21 cellular contexts compared by ENCODE assay signal in genomic region chr3:42686832-42687650, GRCh38. TPM values are rescaled to one million over a fixed set of nuclear protein-coding genes. Genes with fewer than 3 reads are reported as not detected.
DNase-seq lines count a peak whose midpoint lies in the region; ATAC-seq and TF ChIP-seq lines count a peak whose summit lies in the region.
"Had no signal": no experiment of that assay in that cellular context is flagged by ENCODE, and none has a peak within 500 bp of the region (broad histone marks: within the 10 kb centered on the region; RNA-seq: fewer than 3 reads in every experiment).

No MANE protein-coding gene starts in this region.

- POLR2A ChIA-PET in activated naive CD8-positive, alpha-beta T cell treated with anti-CD3 and anti-CD28 coated beads, Interleukin-2, amount 10 ng/mL, durations not matched to agents 7 days and 5 days (lab: Charles Lee) = no interaction called here
- POLR2A ChIA-PET in RWPE1 (lab: Yijun Ruan, JAX; ENCODE audit: low non-redundant PET) = no interaction called here

- H3K9me3 Mint-ChIP-seq in activated naive CD8-positive, alpha-beta T cell treated with anti-CD3 and anti-CD28 coated beads, Interleukin-2, amount 10 ng/mL, durations not matched to agents 7 days and 5 days = no peaks in the 10 kb centered on the region
- no peaks in the 10 kb centered on the region for H3K9me3 Mint-ChIP-seq in activated naive CD8-positive, alpha-beta T cell treated with anti-CD3 and anti-CD28 coated beads for 36 hours
- H3K9me3 Mint-ChIP-seq: CD8-positive, alpha-beta memory T cell had no signal

- peak overlapping the region; percentile 78 to 96 (median 87) for H3K9ac ChIP-seq in skeletal muscle tissue (ENCODE audit: low read depth in 1 of 3, low read length in 3 of 3)
- H3K9ac ChIP-seq: BLaER1 treated with 17β-estradiol and CSF1 and Interleukin-3, amounts not matched to agents 10 nM and 100 nM; GM23248 had no signal

- H3K4me3 ChIP-seq in RWPE2 (ENCODE audit: severe bottlenecking) (no peak overlapping the region), skeletal muscle tissue (ENCODE audit: low read length in 3 of 3) (peak overlapping the region; percentile 71 to 97 (median 77))
- H3K4me3 ChIP-seq: BLaER1 treated with 17β-estradiol and CSF1 and Interleukin-3, amounts not matched to agents 10 nM and 100 nM; GM12878; GM23248 had no signal

- H3K4me3 Mint-ChIP-seq in activated naive CD8-positive, alpha-beta T cell treated with anti-CD3 and anti-CD28 coated beads, Interleukin-2, amount 10 ng/mL, durations not matched to agents 7 days and 5 days = no peak overlapping the region
- H3K4me3 Mint-ChIP-seq in activated naive CD8-positive, alpha-beta T cell treated with anti-CD3 and anti-CD28 coated beads for 36 hours = no peak overlapping the region
- H3K4me3 Mint-ChIP-seq: CD8-positive, alpha-beta memory T cell had no signal

- H3K36me3 ChIP-seq in RWPE2 (ENCODE audit: low read depth) = no peaks in the 10 kb centered on the region
- H3K36me3 ChIP-seq in skeletal muscle tissue (ENCODE audit: control insufficient read depth in 3 of 3, insufficient read depth in 3 of 3, low read length in 3 of 3) = peaks cover 7 to 54% (median 28%) of the 10 kb centered on the region in 3 donors
- H3K36me3 ChIP-seq: BLaER1 treated with 17β-estradiol and CSF1 and Interleukin-3, amounts not matched to agents 10 nM and 100 nM had no signal

- H3K27ac ChIP-seq in RWPE2 (ENCODE audit: poor library complexity, severe bottlenecking) (no peak overlapping the region), skeletal muscle tissue (ENCODE audit: low read depth, low read length) (peak overlapping the region; percentile 95), RWPE1 (no peak overlapping the region)
- H3K27ac ChIP-seq: BLaER1 treated with 17β-estradiol and CSF1 and Interleukin-3, amounts not matched to agents 10 nM and 100 nM; GM23248 had no signal

- no peak for ATAC-seq in activated naive CD8-positive, alpha-beta T cell treated with anti-CD3 and anti-CD28 coated beads, Interleukin-2, amount 10 ng/mL, durations not matched to agents 7 days and 5 days (ENCODE audit: low read depth)
- ATAC-seq in RWPE2 (ENCODE audit: low read depth) = no peak
- ATAC-seq: GM12878, Panc1 had no signal

- H3K27ac Mint-ChIP-seq in activated naive CD8-positive, alpha-beta T cell treated with anti-CD3 and anti-CD28 coated beads, Interleukin-2, amount 10 ng/mL, durations not matched to agents 7 days and 5 days = no peak overlapping the region
- H3K27ac Mint-ChIP-seq in activated naive CD8-positive, alpha-beta T cell treated with anti-CD3 and anti-CD28 coated beads for 36 hours = no peak overlapping the region
- H3K27ac Mint-ChIP-seq: CD8-positive, alpha-beta memory T cell had no signal

- no peak for TF ChIP-seq CTCF in RWPE2 (IDR thresholded peaks at IDR 0.05; ENCODE audit: poor library complexity, severe bottlenecking)
- TF ChIP-seq CTCF in RWPE1 (conservative IDR thresholded peaks at IDR 0.05; ENCODE audit: low read depth) = no peak

- peaks cover 26% of the 10 kb centered on the region for H3K27me3 Mint-ChIP-seq in activated naive CD8-positive, alpha-beta T cell treated with anti-CD3 and anti-CD28 coated beads, Interleukin-2, amount 10 ng/mL, durations not matched to agents 7 days and 5 days
- H3K27me3 Mint-ChIP-seq in activated naive CD8-positive, alpha-beta T cell treated with anti-CD3 and anti-CD28 coated beads for 36 hours = peaks cover 23% of the 10 kb centered on the region

- H3K4me1 ChIP-seq in RWPE2 (ENCODE audit: insufficient read depth, poor library complexity, severe bottlenecking) (peaks cover 4% of the 10 kb centered on the region), skeletal muscle tissue (ENCODE audit: control insufficient read depth in 3 of 3, insufficient read depth in 3 of 3, low read length in 3 of 3) (peaks cover 50 to 82% (median 59%) of the 10 kb centered on the region in 3 donors)

- H3K4me1 Mint-ChIP-seq in activated naive CD8-positive, alpha-beta T cell treated with anti-CD3 and anti-CD28 coated beads, Interleukin-2, amount 10 ng/mL, durations not matched to agents 7 days and 5 days = peaks cover 2% of the 10 kb centered on the region
- H3K4me1 Mint-ChIP-seq in activated naive CD8-positive, alpha-beta T cell treated with anti-CD3 and anti-CD28 coated beads for 36 hours = peaks cover 5% of the 10 kb centered on the region

- peak; percentile 7 for DNase-seq in activated naive CD8-positive, alpha-beta T cell treated with anti-CD3 and anti-CD28 coated beads, Interleukin-2, amount 10 ng/mL, durations not matched to agents 7 days and 5 days
- DNase-seq in activated naive CD8-positive, alpha-beta T cell treated with anti-CD3 and anti-CD28 coated beads for 36 hours = no peak
- peak; percentile 43 for DNase-seq in RWPE2 (ENCODE audit: low spot score)
- DNase-seq in mesenteric fat pad (ENCODE audit: low spot score) = peak; percentile 57
- no peak for DNase-seq in RWPE1 (ENCODE audit: low spot score)
- no peak for DNase-seq in inferior parietal cortex (ENCODE audit: extremely low spot score)
- DNase-seq: CD8-positive, alpha-beta memory T cell; DMS53; EL; GM23248; HCEC 1CT; NCI-H1105; NCI-H2081; NCI-H2171 treated with DMSO at 0.1 percent for 48 hours; NCI-H446; Right ventricle myocardium superior had no signal

- CTCF ChIA-PET in RWPE1 (lab: Yijun Ruan, JAX) = interaction anchor here (0.6 to 1.3 kb wide), 3 partner anchors 9 to 57 kb away, joined by 3 read pairs; no protein-coding TSS in a partner anchor

- H3K27me3 ChIP-seq in RWPE2 (ENCODE audit: insufficient read depth, poor library complexity, severe bottlenecking) (peaks cover 19% of the 10 kb centered on the region), skeletal muscle tissue (ENCODE audit: control insufficient read depth in 3 of 3, insufficient read depth in 3 of 3, low read length in 3 of 3) (peaks cover 0 to 6% (median 0%) of the 10 kb centered on the region in 3 donors)
- H3K27me3 ChIP-seq: BLaER1 treated with 17β-estradiol and CSF1 and Interleukin-3, amounts not matched to agents 10 nM and 100 nM had no signal

- no peaks in the 10 kb centered on the region for H3K36me3 Mint-ChIP-seq in activated naive CD8-positive, alpha-beta T cell treated with anti-CD3 and anti-CD28 coated beads, Interleukin-2, amount 10 ng/mL, durations not matched to agents 7 days and 5 days
- no peaks in the 10 kb centered on the region for H3K36me3 Mint-ChIP-seq in activated naive CD8-positive, alpha-beta T cell treated with anti-CD3 and anti-CD28 coated beads for 36 hours
- H3K36me3 Mint-ChIP-seq: CD8-positive, alpha-beta memory T cell had no signal

- H3K9me3 ChIP-seq in RWPE2 (ENCODE audit: severe bottlenecking) (no peaks in the 10 kb centered on the region), skeletal muscle tissue (ENCODE audit: control insufficient read depth in 3 of 3, low read length in 3 of 3) (no peaks in the 10 kb centered on the region)

RNA-seq across cellular contexts. Expression of gene KLHL40, which starts 1.7 kb away (rescaled TPM):
- not detected for total RNA-seq in activated naive CD8-positive, alpha-beta T cell treated with anti-CD3 and anti-CD28 coated beads, Interleukin-2, amount 10 ng/mL, durations not matched to agents 7 days and 5 days
- total RNA-seq in activated naive CD8-positive, alpha-beta T cell treated with anti-CD3 and anti-CD28 coated beads for 36 hours = not detected
- total RNA-seq in mesenteric fat pad (not detected), skeletal muscle tissue (179 TPM)
- total RNA-seq: A673; CD8-positive, alpha-beta memory T cell; GM12878; GM23248 had no signal

RNA-seq across cellular contexts. Expression of gene HHATL, which starts 15.6 kb away (rescaled TPM):
- not detected for total RNA-seq in activated naive CD8-positive, alpha-beta T cell treated with anti-CD3 and anti-CD28 coated beads, Interleukin-2, amount 10 ng/mL, durations not matched to agents 7 days and 5 days
- not detected for total RNA-seq in activated naive CD8-positive, alpha-beta T cell treated with anti-CD3 and anti-CD28 coated beads for 36 hours
- 0.48 TPM for total RNA-seq in mesenteric fat pad
- 23.0 TPM for total RNA-seq in skeletal muscle tissue
- total RNA-seq: A673; CD8-positive, alpha-beta memory T cell; GM12878; GM23248 had no signal

RNA-seq across cellular contexts. Expression of gene ZBTB47, which starts 33.5 kb away (rescaled TPM):
- total RNA-seq in activated naive CD8-positive, alpha-beta T cell treated with anti-CD3 and anti-CD28 coated beads, Interleukin-2, amount 10 ng/mL, durations not matched to agents 7 days and 5 days = 1 to 10 TPM; 1.1 to 1.3 TPM
- total RNA-seq in activated naive CD8-positive, alpha-beta T cell treated with anti-CD3 and anti-CD28 coated beads for 36 hours = under 1 TPM; 0.68 to 0.87 TPM
- total RNA-seq in mesenteric fat pad (58.2 TPM), skeletal muscle tissue (21.4 TPM)

Comparison
In these comparisons a context has a peak if more than half of its experiments do, and no peak if none do; other contexts are left out.
1. DNase-seq: peak in activated naive CD8-positive, alpha-beta T cell treated with anti-CD3 and anti-CD28 coated beads, Interleukin-2, amount 10 ng/mL, durations not matched to agents 7 days and 5 days (single experiment), RWPE2 (single experiment) and mesenteric fat pad (single experiment); none in activated naive CD8-positive, alpha-beta T cell treated with anti-CD3 and anti-CD28 coated beads for 36 hours (single experiment), RWPE1 (single experiment) and inferior parietal cortex (single experiment).
2. RNA of gene KLHL40, which starts 1.7 kb away (total RNA-seq): 179 TPM in skeletal muscle tissue (single experiment); not detected in activated naive CD8-positive, alpha-beta T cell treated with anti-CD3 and anti-CD28 coated beads, Interleukin-2, amount 10 ng/mL, durations not matched to agents 7 days and 5 days, not detected in activated naive CD8-positive, alpha-beta T cell treated with anti-CD3 and anti-CD28 coated beads for 36 hours and not detected in mesenteric fat pad (single experiment); every median in the first group is over 100 times any median in the second.
3. RNA of gene HHATL, which starts 15.6 kb away (total RNA-seq): 23.0 TPM in skeletal muscle tissue (single experiment); 0.48 TPM in mesenteric fat pad (single experiment), not detected in activated naive CD8-positive, alpha-beta T cell treated with anti-CD3 and anti-CD28 coated beads, Interleukin-2, amount 10 ng/mL, durations not matched to agents 7 days and 5 days and not detected in activated naive CD8-positive, alpha-beta T cell treated with anti-CD3 and anti-CD28 coated beads for 36 hours; every median in the first group is over 10 times any median in the second.